Comparison of ENCODE assay signal across 26 cellular contexts in genomic region chr21:43292041-43292865, GRCh38.
"Had no signal": no experiment of that assay in that cellular context is flagged by ENCODE, and none has a peak within 500 bp of the region (broad histone marks: within the 10 kb centered on the region; RNA-seq: fewer than 3 reads in every experiment).

No MANE protein-coding gene starts in this region.

- H3K27ac ChIP-seq: adrenal gland, gastroesophageal sphincter, left lung, parathyroid adenoma, skin epidermis, stomach, thyroid gland, upper lobe of left lung had no signal

- H3K4me3 ChIP-seq: adrenal gland, gastroesophageal sphincter, left lung, skin epidermis, stomach, thyroid gland, upper lobe of left lung had no signal

- H3K27me3 ChIP-seq: adrenal gland, left lung, thyroid gland, upper lobe of left lung had no signal

- H3K4me1 ChIP-seq: adrenal gland, gastroesophageal sphincter, left lung had no signal

- H3K9me3 ChIP-seq: adrenal gland, thyroid gland had no signal

- H3K9ac ChIP-seq: parathyroid adenoma had no signal

- H3K36me3 ChIP-seq: adrenal gland, gastroesophageal sphincter, left lung, stomach, thyroid gland, upper lobe of left lung had no signal

- DNase-seq: activated CD4-positive, alpha-beta T cell treated with anti-CD3 and anti-CD28 coated beads for 48 hours; activated CD4-positive, alpha-beta T cell treated with anti-CD3 and anti-CD28 coated beads, Interleukin-2, amount 50 U/mL, for 48 hours; activated CD4-positive, CD25-positive, alpha-beta regulatory T cell; activated CD8-positive, alpha-beta memory T cell treated with anti-CD3 and anti-CD28 coated beads for 24 hours; activated effector memory CD4-positive, alpha-beta T cell treated with anti-CD3 and anti-CD28 coated beads, Interleukin-2, amount 50 U/mL, for 16 hours; activated naive CD4-positive, alpha-beta T cell treated with anti-CD3 and anti-CD28 coated beads for 36 hours; activated naive CD8-positive, alpha-beta T cell treated with anti-CD3 and anti-CD28 coated beads for 36 hours; activated T-cell treated with anti-CD3 and anti-CD28 coated beads, Interleukin-2, amount 50 U/mL, for 1 hour; adrenal gland; caudate nucleus; hypothalamus; immature natural killer cell; naive B cell; occipital lobe; stimulated activated CD4-positive, alpha-beta T cell treated with anti-CD3 and anti-CD28 coated beads, Interleukin-1b, Interleukin-23, amount 100 ng/mL, for 48 hours; stimulated activated CD4-positive, alpha-beta T cell treated with anti-CD3 and anti-CD28 coated beads, Interleukin-4, amount 100 ng/mL, for 4 hours; stimulated activated CD8-positive, alpha-beta memory T cell treated with anti-CD3 and anti-CD28 coated beads, Interleukin-4, amount 100 ng/mL, for 48 hours; stomach; thyroid gland had no signal

- ATAC-seq: gastroesophageal sphincter; left lung; sciatic nerve; stimulated activated memory B cell treated with anti-CD40 and anti-IgM and Interleukin-4, amounts not matched to agents 10 μg/mL and 1 μg/mL and 100 μg/mL, for 72 hours had no signal
